Comparison of ENCODE assay signal across 12 cellular contexts in genomic region chr6:499617-500016, GRCh38.
DNase-seq lines count a peak whose midpoint lies in the region; ATAC-seq and TF ChIP-seq lines count a peak whose summit lies in the region.
"Had no signal": no experiment of that assay in that cellular context is flagged by ENCODE, and none has a peak within 500 bp of the region (broad histone marks: within the 10 kb centered on the region; RNA-seq: fewer than 3 reads in every experiment).

No MANE protein-coding gene starts in this region.

- H3K36me3 ChIP-seq in mucosa of descending colon (ENCODE audit: low read depth) = no peaks in the 10 kb centered on the region

- peaks cover 3% of the 10 kb centered on the region for H3K9me3 Mint-ChIP-seq in activated CD4-positive, alpha-beta T cell treated with anti-CD3 and anti-CD28 coated beads, Interleukin-2, amount 10 ng/mL, durations not matched to agents 7 days and 5 days

- H3K4me1 Mint-ChIP-seq in activated CD4-positive, alpha-beta T cell treated with anti-CD3 and anti-CD28 coated beads, Interleukin-2, amount 10 ng/mL, durations not matched to agents 7 days and 5 days = peaks cover 83% of the 10 kb centered on the region

- no peaks in the 10 kb centered on the region for H3K27me3 Mint-ChIP-seq in activated CD4-positive, alpha-beta T cell treated with anti-CD3 and anti-CD28 coated beads, Interleukin-2, amount 10 ng/mL, durations not matched to agents 7 days and 5 days

- no peak for DNase-seq in activated CD4-positive, CD25-positive, alpha-beta regulatory T cell treated with anti-CD3 and anti-CD28 coated beads, Interleukin-2, amount 50 U/mL, for 72 hours
- peak; percentile 49 for DNase-seq in activated CD4-positive, alpha-beta T cell treated with anti-CD3 and anti-CD28 coated beads, Interleukin-2, amount 10 ng/mL, durations not matched to agents 7 days and 5 days
- DNase-seq in mucosa of descending colon = no peak
- no peak for DNase-seq in NCI-H2081 treated with DMSO at 0.1 percent for 48 hours (lab: John Stamatoyannopoulos, UW)
- DNase-seq in ureter (ENCODE audit: low spot score) = no peak
- DNase-seq: 8988T, DMS153, NCI-H1092, NCI-H510A treated with DMSO at 0.1 percent for 48 hours had no signal

- peak overlapping the region; percentile 78 for H3K4me3 Mint-ChIP-seq in activated CD4-positive, alpha-beta T cell treated with anti-CD3 and anti-CD28 coated beads, Interleukin-2, amount 10 ng/mL, durations not matched to agents 7 days and 5 days

- POLR2A ChIA-PET in activated CD4-positive, alpha-beta T cell treated with anti-CD3 and anti-CD28 coated beads, Interleukin-2, amount 10 ng/mL, durations not matched to agents 7 days and 5 days (lab: Charles Lee) = interaction anchor here (1.0 to 1.5 kb wide), 4 partner anchors 9 to 65 kb away, joined by 3 to 5 read pairs (median 3); no protein-coding TSS in a partner anchor

- TF ChIP-seq CTCF in mucosa of descending colon (IDR thresholded peaks at IDR 0.05) = no peak

- peak; percentile 41 to 47 for ATAC-seq in activated CD4-positive, CD25-positive, alpha-beta regulatory T cell treated with anti-CD3 and anti-CD28 coated beads, Interleukin-2, amount 50 U/mL, for 24 hours
- ATAC-seq in GM21367 (IDR thresholded peaks at IDR 0.05; ENCODE audit: unreplicated experiment) (peak; percentile 30), mucosa of descending colon (peak; percentile 34), HG03108 (IDR thresholded peaks at IDR 0.05; ENCODE audit: unreplicated experiment) (no peak)

- H3K4me1 ChIP-seq in mucosa of descending colon (ENCODE audit: low read depth) = no peaks in the 10 kb centered on the region

- CTCF ChIA-PET in activated CD4-positive, alpha-beta T cell treated with anti-CD3 and anti-CD28 coated beads, Interleukin-2, amount 10 ng/mL, durations not matched to agents 7 days and 5 days (lab: Charles Lee) = interaction anchor here (1.1 to 1.4 kb wide), 4 partner anchors 24 to 309 kb away, joined by 3 to 4 read pairs (median 3); partner anchors contain the start of gene IRF4

- intact Hi-C loops in mucosa of descending colon (cut with DNase I, micrococcal nuclease) = no loop called here

- peak overlapping the region; percentile 89 for H3K27ac Mint-ChIP-seq in activated CD4-positive, alpha-beta T cell treated with anti-CD3 and anti-CD28 coated beads, Interleukin-2, amount 10 ng/mL, durations not matched to agents 7 days and 5 days

- H3K9me3 ChIP-seq in mucosa of descending colon = no peaks in the 10 kb centered on the region

- H3K36me3 Mint-ChIP-seq in activated CD4-positive, alpha-beta T cell treated with anti-CD3 and anti-CD28 coated beads, Interleukin-2, amount 10 ng/mL, durations not matched to agents 7 days and 5 days (ENCODE audit: low read depth) = peaks cover 42% of the 10 kb centered on the region

- H3K4me3 ChIP-seq in mucosa of descending colon = no peak overlapping the region
